17 cellular contexts compared by ENCODE assay signal in the genomic region with DNA sequence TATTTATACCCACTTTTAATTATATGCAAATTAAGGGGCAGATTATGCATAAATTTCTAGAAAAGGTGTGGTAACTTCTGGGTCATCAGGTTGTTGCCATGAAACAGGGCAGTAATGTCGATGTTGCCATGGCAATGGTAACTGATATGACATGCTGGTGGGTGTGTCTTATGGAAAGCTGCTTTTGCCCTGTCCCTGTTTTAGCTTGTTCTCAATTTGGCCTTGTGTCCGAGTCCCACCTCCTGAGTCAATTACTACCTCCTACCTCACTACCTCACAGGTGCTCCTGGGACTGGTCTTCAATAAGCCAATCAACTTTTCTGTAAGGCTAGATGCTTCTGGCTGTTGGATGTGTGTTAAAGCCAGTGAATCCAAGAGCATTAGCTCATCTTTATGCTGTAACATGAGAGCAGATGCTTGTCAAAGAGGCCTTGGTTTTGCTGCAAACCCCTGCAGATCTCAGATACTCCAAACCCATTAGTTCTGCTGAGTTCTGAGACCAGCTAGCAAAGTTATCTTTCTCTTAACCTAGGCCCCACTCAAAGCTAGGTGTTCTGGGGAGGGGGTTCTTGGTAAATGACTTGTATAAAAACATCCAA.
A peak's percentile ranks its signal among the peaks of the same experiment; 100 is the strongest.
DNase-seq lines count a peak whose midpoint lies in the region; ATAC-seq and TF ChIP-seq lines count a peak whose summit lies in the region.
"Had no signal": no experiment of that assay in that cellular context is flagged by ENCODE, and none has a peak within 500 bp of the region (broad histone marks: within the 10 kb centered on the region; RNA-seq: fewer than 3 reads in every experiment).

No MANE protein-coding gene starts in this region.

- peaks cover 44% of the 10 kb centered on the region for H3K4me1 Mint-ChIP-seq in WTC11
- H3K4me1 Mint-ChIP-seq: activated naive CD8-positive, alpha-beta T cell treated with anti-CD3 and anti-CD28 coated beads, Interleukin-2, amount 10 ng/mL, durations not matched to agents 7 days and 5 days had no signal

- no peaks in the 10 kb centered on the region for H3K4me1 ChIP-seq in mucosa of descending colon (ENCODE audit: low read depth)
- no peaks in the 10 kb centered on the region for H3K4me1 ChIP-seq in esophagus muscularis mucosa
- no peaks in the 10 kb centered on the region for H3K4me1 ChIP-seq in left ventricle myocardium inferior
- H3K4me1 ChIP-seq: BLaER1, left lung had no signal

- H3K27me3 Mint-ChIP-seq in WTC11 (ENCODE audit: low read depth), result no peaks in the 10 kb centered on the region

- POLR2A ChIA-PET in WTC11 (lab: Charles Lee), result interaction anchor here (0.6 to 2.2 kb wide), 2 partner anchors 61 to 62 kb away, joined by 3 to 7 read pairs; a partner anchor contains a TSS

- no peak overlapping the region for H3K4me3 Mint-ChIP-seq in WTC11
- H3K4me3 Mint-ChIP-seq: activated naive CD8-positive, alpha-beta T cell treated with anti-CD3 and anti-CD28 coated beads, Interleukin-2, amount 10 ng/mL, durations not matched to agents 7 days and 5 days; brain; stimulated activated naive CD8-positive, alpha-beta T cell treated with anti-CD3 and anti-CD28 coated beads, Interleukin-15, Interleukin-2, amounts not matched to agents 100 ng/mL and 50 ng/mL, for 24 hours had no signal

- TF ChIP-seq CTCF in WTC11 (IDR thresholded peaks at IDR 0.05), result no peak
- no peak for TF ChIP-seq CTCF in mucosa of descending colon (IDR thresholded peaks at IDR 0.05)
- TF ChIP-seq CTCF in esophagus muscularis mucosa (IDR thresholded peaks at IDR 0.05), result no peak
- TF ChIP-seq CTCF in left ventricle myocardium inferior (IDR thresholded peaks at IDR 0.05; ENCODE audit: borderline replicate concordance), result no peak

- peak in 2 of 3 experiments; percentile 2 to 68 for DNase-seq in NCI-H1417 (lab: John Stamatoyannopoulos, UW)
- no peak for DNase-seq in NCI-H1417 treated with DMSO at 0.1 percent for 48 hours (lab: John Stamatoyannopoulos, UW)
- peak; percentile 43 for DNase-seq in NCI-H2171 (lab: John Stamatoyannopoulos, UW)
- DNase-seq in WTC11 (ENCODE audit: low spot score), result no peak
- DNase-seq in mucosa of descending colon, result no peak
- DNase-seq in esophagus muscularis mucosa (ENCODE audit: extremely low spot score), result no peak
- no peak for DNase-seq in left ventricle myocardium inferior
- DNase-seq: activated naive CD8-positive, alpha-beta T cell treated with anti-CD3 and anti-CD28 coated beads, Interleukin-2, amount 10 ng/mL, durations not matched to agents 7 days and 5 days; left lung; NCI-H2081; stimulated activated CD4-positive, alpha-beta T cell treated with anti-CD3 and anti-CD28 coated beads, Interleukin-1b, Interleukin-23, amount 100 ng/mL, for 48 hours; WERI-Rb-1 had no signal

- H3K4me3 ChIP-seq in mucosa of descending colon (no peak overlapping the region), esophagus muscularis mucosa (no peak overlapping the region), left ventricle myocardium inferior (no peak overlapping the region)
- H3K4me3 ChIP-seq: BLaER1, coronary artery, left lung had no signal

- H3K27ac Mint-ChIP-seq in WTC11, result no peak overlapping the region
- H3K27ac Mint-ChIP-seq: activated naive CD8-positive, alpha-beta T cell treated with anti-CD3 and anti-CD28 coated beads, Interleukin-2, amount 10 ng/mL, durations not matched to agents 7 days and 5 days; stimulated activated naive CD8-positive, alpha-beta T cell treated with anti-CD3 and anti-CD28 coated beads, Interleukin-15, Interleukin-2, amounts not matched to agents 100 ng/mL and 50 ng/mL, for 24 hours had no signal

- intact Hi-C loops in mucosa of descending colon (cut with DNase I, micrococcal nuclease) (no loop called here), esophagus muscularis mucosa (cut with DNase I) (no loop called here), left ventricle myocardium inferior (cut with micrococcal nuclease) (no loop called here)

- H3K36me3 Mint-ChIP-seq in WTC11, result peaks cover 13% of the 10 kb centered on the region
- H3K36me3 Mint-ChIP-seq: brain had no signal

- H3K9me3 ChIP-seq in mucosa of descending colon (no peaks in the 10 kb centered on the region), esophagus muscularis mucosa (no peaks in the 10 kb centered on the region), left ventricle myocardium inferior (replicated peaks) (no peaks in the 10 kb centered on the region)
- H3K9me3 ChIP-seq: left lung had no signal

- H3K27me3 ChIP-seq in esophagus muscularis mucosa, result no peaks in the 10 kb centered on the region
- H3K27me3 ChIP-seq in left ventricle myocardium inferior (ENCODE audit: low read depth), result peaks cover 23% of the 10 kb centered on the region
- H3K27me3 ChIP-seq: BLaER1 had no signal

- TF ChIP-seq EP300 in esophagus muscularis mucosa (IDR thresholded peaks at IDR 0.05), result no peak

- WGBS in esophagus muscularis mucosa, result 92% methylated on average over 2 of the region's 2 CpGs

- no peak for TF ChIP-seq POLR2A in esophagus muscularis mucosa (IDR thresholded peaks at IDR 0.05; ENCODE audit: low read depth)

- CTCF ChIA-PET in WTC11 (lab: Charles Lee), result interaction anchor here (1.5 to 2.5 kb wide), 3 partner anchors 17 to 44 kb away, joined by 6 to 15 read pairs (median 7); no protein-coding TSS in a partner anchor

- H3K27ac ChIP-seq in esophagus muscularis mucosa (replicated peaks in 1 of 4), result no peak overlapping the region
- H3K27ac ChIP-seq in left ventricle myocardium inferior (replicated peaks), result no peak overlapping the region
- H3K27ac ChIP-seq: BLaER1, coronary artery, left lung, WERI-Rb-1 had no signal

- peaks cover 14% of the 10 kb centered on the region for H3K9me3 Mint-ChIP-seq in WTC11
- H3K9me3 Mint-ChIP-seq: activated naive CD8-positive, alpha-beta T cell treated with anti-CD3 and anti-CD28 coated beads, Interleukin-2, amount 10 ng/mL, durations not matched to agents 7 days and 5 days; brain; stimulated activated naive CD8-positive, alpha-beta T cell treated with anti-CD3 and anti-CD28 coated beads, Interleukin-15, Interleukin-2, amounts not matched to agents 100 ng/mL and 50 ng/mL, for 24 hours had no signal

- H3K36me3 ChIP-seq in mucosa of descending colon (ENCODE audit: low read depth) (no peaks in the 10 kb centered on the region), esophagus muscularis mucosa (no peaks in the 10 kb centered on the region), left ventricle myocardium inferior (no peaks in the 10 kb centered on the region)
- H3K36me3 ChIP-seq: BLaER1, left lung, WERI-Rb-1 had no signal

- ATAC-seq in WTC11 (peak; percentile 56), mucosa of descending colon (peak; percentile 12), GM18511 (IDR thresholded peaks at IDR 0.05; ENCODE audit: unreplicated experiment) (no peak)
- ATAC-seq: left lung had no signal

TF ChIP-seq in WTC11, 78 proteins besides CTCF, POLR2A, EP300 and RAD21 (continues in another document):
- no peak for TF ChIP-seq GABPB1 (CRISPR knock-in tag; IDR thresholded peaks at IDR 0.05)
- TF ChIP-seq, protein P1, sequence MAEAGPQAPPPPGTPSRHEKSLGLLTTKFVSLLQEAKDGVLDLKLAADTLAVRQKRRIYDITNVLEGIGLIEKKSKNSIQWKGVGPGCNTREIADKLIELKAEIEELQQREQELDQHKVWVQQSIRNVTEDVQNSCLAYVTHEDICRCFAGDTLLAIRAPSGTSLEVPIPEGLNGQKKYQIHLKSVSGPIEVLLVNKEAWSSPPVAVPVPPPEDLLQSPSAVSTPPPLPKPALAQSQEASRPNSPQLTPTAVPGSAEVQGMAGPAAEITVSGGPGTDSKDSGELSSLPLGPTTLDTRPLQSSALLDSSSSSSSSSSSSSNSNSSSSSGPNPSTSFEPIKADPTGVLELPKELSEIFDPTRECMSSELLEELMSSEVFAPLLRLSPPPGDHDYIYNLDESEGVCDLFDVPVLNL (CRISPR knock-in tag; IDR thresholded peaks at IDR 0.05; ENCODE audit: borderline replicate concordance, low read depth), result no peak
- no peak for TF ChIP-seq OVOL2 (CRISPR knock-in tag; IDR thresholded peaks at IDR 0.05; ENCODE audit: borderline replicate concordance)
- TF ChIP-seq, protein P2, sequence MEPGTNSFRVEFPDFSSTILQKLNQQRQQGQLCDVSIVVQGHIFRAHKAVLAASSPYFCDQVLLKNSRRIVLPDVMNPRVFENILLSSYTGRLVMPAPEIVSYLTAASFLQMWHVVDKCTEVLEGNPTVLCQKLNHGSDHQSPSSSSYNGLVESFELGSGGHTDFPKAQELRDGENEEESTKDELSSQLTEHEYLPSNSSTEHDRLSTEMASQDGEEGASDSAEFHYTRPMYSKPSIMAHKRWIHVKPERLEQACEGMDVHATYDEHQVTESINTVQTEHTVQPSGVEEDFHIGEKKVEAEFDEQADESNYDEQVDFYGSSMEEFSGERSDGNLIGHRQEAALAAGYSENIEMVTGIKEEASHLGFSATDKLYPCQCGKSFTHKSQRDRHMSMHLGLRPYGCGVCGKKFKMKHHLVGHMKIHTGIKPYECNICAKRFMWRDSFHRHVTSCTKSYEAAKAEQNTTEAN (CRISPR knock-in tag; IDR thresholded peaks at IDR 0.05), result no peak
- TF ChIP-seq, protein P3, sequence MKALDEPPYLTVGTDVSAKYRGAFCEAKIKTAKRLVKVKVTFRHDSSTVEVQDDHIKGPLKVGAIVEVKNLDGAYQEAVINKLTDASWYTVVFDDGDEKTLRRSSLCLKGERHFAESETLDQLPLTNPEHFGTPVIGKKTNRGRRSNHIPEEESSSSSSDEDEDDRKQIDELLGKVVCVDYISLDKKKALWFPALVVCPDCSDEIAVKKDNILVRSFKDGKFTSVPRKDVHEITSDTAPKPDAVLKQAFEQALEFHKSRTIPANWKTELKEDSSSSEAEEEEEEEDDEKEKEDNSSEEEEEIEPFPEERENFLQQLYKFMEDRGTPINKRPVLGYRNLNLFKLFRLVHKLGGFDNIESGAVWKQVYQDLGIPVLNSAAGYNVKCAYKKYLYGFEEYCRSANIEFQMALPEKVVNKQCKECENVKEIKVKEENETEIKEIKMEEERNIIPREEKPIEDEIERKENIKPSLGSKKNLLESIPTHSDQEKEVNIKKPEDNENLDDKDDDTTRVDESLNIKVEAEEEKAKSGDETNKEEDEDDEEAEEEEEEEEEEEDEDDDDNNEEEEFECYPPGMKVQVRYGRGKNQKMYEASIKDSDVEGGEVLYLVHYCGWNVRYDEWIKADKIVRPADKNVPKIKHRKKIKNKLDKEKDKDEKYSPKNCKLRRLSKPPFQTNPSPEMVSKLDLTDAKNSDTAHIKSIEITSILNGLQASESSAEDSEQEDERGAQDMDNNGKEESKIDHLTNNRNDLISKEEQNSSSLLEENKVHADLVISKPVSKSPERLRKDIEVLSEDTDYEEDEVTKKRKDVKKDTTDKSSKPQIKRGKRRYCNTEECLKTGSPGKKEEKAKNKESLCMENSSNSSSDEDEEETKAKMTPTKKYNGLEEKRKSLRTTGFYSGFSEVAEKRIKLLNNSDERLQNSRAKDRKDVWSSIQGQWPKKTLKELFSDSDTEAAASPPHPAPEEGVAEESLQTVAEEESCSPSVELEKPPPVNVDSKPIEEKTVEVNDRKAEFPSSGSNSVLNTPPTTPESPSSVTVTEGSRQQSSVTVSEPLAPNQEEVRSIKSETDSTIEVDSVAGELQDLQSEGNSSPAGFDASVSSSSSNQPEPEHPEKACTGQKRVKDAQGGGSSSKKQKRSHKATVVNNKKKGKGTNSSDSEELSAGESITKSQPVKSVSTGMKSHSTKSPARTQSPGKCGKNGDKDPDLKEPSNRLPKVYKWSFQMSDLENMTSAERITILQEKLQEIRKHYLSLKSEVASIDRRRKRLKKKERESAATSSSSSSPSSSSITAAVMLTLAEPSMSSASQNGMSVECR (CRISPR knock-in tag; IDR thresholded peaks at IDR 0.05; ENCODE audit: borderline replicate concordance), result no peak

Comparison
In these comparisons a context has a peak if more than half of its experiments do, and no peak if none do; other contexts are left out.
1. DNase-seq: peak in NCI-H1417 (2 of 3) and NCI-H2171 (single experiment); none in NCI-H1417 treated with DMSO at 0.1 percent for 48 hours (single experiment), WTC11 (single experiment), mucosa of descending colon (0 of 3), esophagus muscularis mucosa (single experiment) and left ventricle myocardium inferior (single experiment).